ENCODE assay signal across 15 cellular contexts in genomic region chr18:46196627-46197243, GRCh38.
DNase-seq lines count a peak whose midpoint lies in the region; ATAC-seq and TF ChIP-seq lines count a peak whose summit lies in the region.
"Had no signal": no experiment of that assay in that cellular context is flagged by ENCODE, and none has a peak within 500 bp of the region (broad histone marks: within the 10 kb centered on the region; RNA-seq: fewer than 3 reads in every experiment).

No MANE protein-coding gene starts in this region.

- no peaks in the 10 kb centered on the region for H3K36me3 ChIP-seq in HCT116 (ENCODE audit: control insufficient read depth in 1 of 2, insufficient read depth in 2 of 2, low read length in 2 of 2)

- H3K9me2 ChIP-seq in HCT116 (ENCODE audit: insufficient read depth) = no peaks in the 10 kb centered on the region

- no peak overlapping the region for H2AFZ ChIP-seq in HCT116 (ENCODE audit: low read depth, low read length, poor library complexity, severe bottlenecking)

- TF ChIP-seq RAD21 in HCT116 (IDR thresholded peaks at IDR 0.05; ENCODE audit: low read depth) = no peak

- CTCF ChIA-PET in HCT116 (lab: Charles Lee) = interaction anchor here (1.2 kb wide), 1 partner anchor 24 kb away, joined by 3 read pairs; a partner anchor contains a TSS

- H3K27me3 ChIP-seq in right cardiac atrium (ENCODE audit: control insufficient read depth, insufficient read depth) = no peaks in the 10 kb centered on the region
- H3K27me3 ChIP-seq in HCT116 (ENCODE audit: insufficient read depth, low read length) = no peaks in the 10 kb centered on the region
- H3K27me3 ChIP-seq: BLaER1 treated with 17β-estradiol and CSF1 and Interleukin-3, amounts not matched to agents 10 nM and 100 nM had no signal

- RAD21 ChIA-PET in HCT116 (lab: Charles Lee; ENCODE audit: low non-redundant PET in 1 of 2, low total read pairs in 2 of 2, uncharacterized antibody in 2 of 2, unreplicated experiment in 2 of 2) = no interaction called here

- H3K4me1 ChIP-seq in right cardiac atrium (ENCODE audit: control insufficient read depth, insufficient read depth, low read length) (peaks cover 5% of the 10 kb centered on the region), HCT116 (ENCODE audit: control insufficient read depth in 1 of 2, insufficient read depth in 2 of 2, low read length in 2 of 2) (peaks cover 47 to 77% of the 10 kb centered on the region in 2 experiments)

- H4K20me1 ChIP-seq in HCT116 (ENCODE audit: insufficient read depth) = no peaks in the 10 kb centered on the region

- ATAC-seq in Right ventricle myocardium superior (ENCODE audit: poor library complexity) (peak; percentile 56), right cardiac atrium (no peak), HCT116 (peak; percentile 44; the same call in 1 of the 2 replicates), HG02759 (IDR thresholded peaks at IDR 0.05; ENCODE audit: unreplicated experiment) (no peak)

- TF ChIP-seq POLR2A in HCT116 (IDR thresholded peaks at IDR 0.05; ENCODE audit: borderline replicate concordance, extremely low read depth, insufficient read depth, insufficient read length) = no peak

- H3K4me3 ChIP-seq in right cardiac atrium (ENCODE audit: low read length) = no peak overlapping the region
- no peak overlapping the region for H3K4me3 ChIP-seq in HCT116 (replicated peaks in 1 of 2; ENCODE audit: low read depth in 1 of 2, low read length in 2 of 2)
- H3K4me3 ChIP-seq: BLaER1 treated with 17β-estradiol and CSF1 and Interleukin-3, amounts not matched to agents 10 nM and 100 nM had no signal

- 73% methylated on average over 4 of the region's 4 CpGs for WGBS in right cardiac atrium

- H3K9ac ChIP-seq in HCT116 (ENCODE audit: low read length) = no peak overlapping the region
- H3K9ac ChIP-seq: BLaER1 treated with 17β-estradiol and CSF1 and Interleukin-3, amounts not matched to agents 10 nM and 100 nM had no signal

- intact Hi-C loops in Right ventricle myocardium superior (cut with DNase I) = no loop called here
- intact Hi-C loops in right cardiac atrium (cut with DNase I) = no loop called here
- intact Hi-C loops in HCT116 (cut with micrococcal nuclease) = no loop called here

- no peak overlapping the region for H3K27ac ChIP-seq in right cardiac atrium (ENCODE audit: low read length)
- H3K27ac ChIP-seq in HCT116 (ENCODE audit: low read depth, low read length) = no peak overlapping the region
- H3K27ac ChIP-seq: BLaER1 treated with 17β-estradiol and CSF1 and Interleukin-3, amounts not matched to agents 10 nM and 100 nM; HL-60 had no signal

- H3K9me3 ChIP-seq in right cardiac atrium (ENCODE audit: control insufficient read depth, low read length) (no peaks in the 10 kb centered on the region), HCT116 (ENCODE audit: control insufficient read depth in 1 of 2, insufficient read depth in 1 of 2, low read depth in 1 of 2, low read length in 2 of 2) (no peaks in the 10 kb centered on the region)
- H3K9me3 ChIP-seq: BLaER1 treated with 17β-estradiol and CSF1 and Interleukin-3, amounts not matched to agents 10 nM and 100 nM had no signal

- DNase-seq in Right ventricle myocardium superior (no peak), right cardiac atrium (no peak), HCT116 (ENCODE audit: low read depth, low spot score) (peak; percentile 8), iris pigment epithelial cell (ENCODE audit: low read depth) (peak; percentile 26), renal cortical epithelial cell (ENCODE audit: low read depth) (peak; percentile 19), SKM-1 treated with dmso at 0.1 percent for 144 hours (lab: John Stamatoyannopoulos, UW; ENCODE audit: unreplicated experiment) (no peak), NCI-H748 (lab: John Stamatoyannopoulos, UW; ENCODE audit: unreplicated experiment) (no peak)
- DNase-seq: H7, NCI-H1417 treated with DMSO at 0.1 percent for 48 hours, NCI-H1930, NCI-H526 treated with DMSO at 0.1 percent for 48 hours, SHP77 treated with DMSO at 0.1 percent for 48 hours had no signal

- TF ChIP-seq CTCF in HCT116 (IDR thresholded peaks at IDR 0.05 in 2 of 3, conservative IDR thresholded peaks at IDR 0.05 in 1 of 3; ENCODE audit: borderline replicate concordance in 1 of 3, insufficient read depth in 1 of 3, low read depth in 2 of 3, low read length in 2 of 3) = no peak

- peak overlapping the region; percentile 45 for H3K4me2 ChIP-seq in HCT116 (ENCODE audit: low read length)
- H3K4me2 ChIP-seq: BLaER1 treated with 17β-estradiol and CSF1 and Interleukin-3, amounts not matched to agents 10 nM and 100 nM had no signal

- no TSS peak for BruUV-seq in HCT116 (replicated peaks; lab: Mats Ljungman, UMichigan)

- H3K79me2 ChIP-seq in HCT116 (ENCODE audit: insufficient read depth, low read length) = peaks cover 89% of the 10 kb centered on the region

- POLR2A ChIA-PET in HCT116 (lab: Charles Lee) = interaction anchor here (1.0 kb wide), 1 partner anchor 24 kb away, joined by 4 read pairs; no protein-coding TSS in a partner anchor

TF ChIP-seq in HCT116, 20 proteins besides CTCF, POLR2A, EP300 and RAD21:
- no peak for TF ChIP-seq ZFX (IDR thresholded peaks at IDR 0.05)
- TF ChIP-seq JUND (IDR thresholded peaks at IDR 0.05) = peak; percentile 32; the same call in 1 of the 2 replicates

Comparison
In these comparisons a context has a peak if more than half of its experiments do, and no peak if none do; other contexts are left out.
1. ATAC-seq: peak in Right ventricle myocardium superior (single experiment) and HCT116 (single experiment); none in right cardiac atrium (0 of 2) and HG02759 (single experiment).
2. DNase-seq: peak in HCT116 (single experiment), iris pigment epithelial cell (single experiment) and renal cortical epithelial cell (single experiment); none in Right ventricle myocardium superior (single experiment), right cardiac atrium (0 of 3), SKM-1 treated with dmso at 0.1 percent for 144 hours (single experiment) and NCI-H748 (single experiment).